24 cellular contexts compared by ENCODE assay signal in genomic region chr2:239553376-239554000, GRCh38.
"Had no signal": no experiment of that assay in that cellular context is flagged by ENCODE, and none has a peak within 500 bp of the region (broad histone marks: within the 10 kb centered on the region; RNA-seq: fewer than 3 reads in every experiment).

No MANE protein-coding gene starts in this region.

- H3K36me3 Mint-ChIP-seq: activated naive CD8-positive, alpha-beta T cell treated with anti-CD3 and anti-CD28 coated beads for 36 hours; memory B cell; type B pancreatic cell had no signal

- H3K4me3 ChIP-seq: colonic mucosa, dorsolateral prefrontal cortex, esophagus squamous epithelium, gastrocnemius medialis, heart left ventricle, SJSA1, smooth muscle cell, thoracic aorta had no signal

- H3K36me3 ChIP-seq: colonic mucosa, esophagus squamous epithelium, gastrocnemius medialis, heart left ventricle, SJSA1, thoracic aorta had no signal

- H3K27me3 Mint-ChIP-seq: central memory CD8-positive, alpha-beta T cell had no signal

- H3K4me3 Mint-ChIP-seq: activated CD4-positive, alpha-beta T cell treated with anti-CD3 and anti-CD28 coated beads, Interleukin-2, amount 10 ng/mL, durations not matched to agents 7 days and 5 days; activated naive CD8-positive, alpha-beta T cell treated with anti-CD3 and anti-CD28 coated beads for 36 hours; central memory CD8-positive, alpha-beta T cell; effector memory CD8-positive, alpha-beta T cell; memory B cell; type B pancreatic cell had no signal

- H3K27ac Mint-ChIP-seq: activated CD4-positive, alpha-beta T cell treated with anti-CD3 and anti-CD28 coated beads, Interleukin-2, amount 10 ng/mL, durations not matched to agents 7 days and 5 days; activated naive CD8-positive, alpha-beta T cell treated with anti-CD3 and anti-CD28 coated beads for 36 hours; activated T-helper 2 cell treated with anti-CD3 and anti-CD28 coated beads, Interferon-gamma antibody, Interleukin-2, Interleukin-4, amounts not matched to agents 10 μg/mL and 5 μg/mL and 100 μg/mL, durations not matched to agents 14 hours and 24 hours and 36 hours; memory B cell; type B pancreatic cell had no signal

- H3K27me3 ChIP-seq: colonic mucosa, gastrocnemius medialis had no signal

- H3K4me1 ChIP-seq: colonic mucosa, gastrocnemius medialis, heart left ventricle, SJSA1 had no signal

- ATAC-seq: effector memory CD8-positive, alpha-beta T cell; gastrocnemius medialis; heart left ventricle; left cardiac atrium; sciatic nerve had no signal

- H3K9me3 ChIP-seq: colonic mucosa, esophagus squamous epithelium, gastrocnemius medialis, heart left ventricle, SJSA1, thoracic aorta had no signal

- DNase-seq: activated CD4-positive, alpha-beta T cell treated with anti-CD3 and anti-CD28 coated beads, Interleukin-2, amount 10 ng/mL, durations not matched to agents 7 days and 5 days; activated CD4-positive, CD25-positive, alpha-beta regulatory T cell; activated naive CD8-positive, alpha-beta T cell treated with anti-CD3 and anti-CD28 coated beads for 36 hours; activated T-cell treated with anti-CD3 and anti-CD28 coated beads, Interleukin-2, amount 50 U/mL, for 1 hour; colonic mucosa; dorsolateral prefrontal cortex; effector memory CD8-positive, alpha-beta T cell; esophagus squamous epithelium; gastrocnemius medialis; left cardiac atrium; occipital lobe; stimulated activated CD4-positive, alpha-beta T cell treated with anti-CD3 and anti-CD28 coated beads, Interleukin-2, amount 100 ng/mL, for 48 hours; stimulated activated naive CD4-positive, alpha-beta T cell treated with Interleukin-2 at 50 U/mL for 16 hours; T-helper 1 cell; T-helper 9 cell had no signal

- H3K27ac ChIP-seq: colonic mucosa, gastrocnemius medialis, heart left ventricle, SJSA1, thoracic aorta had no signal

- H3K4me2 ChIP-seq: smooth muscle cell had no signal

- H3K9me3 Mint-ChIP-seq: activated CD4-positive, alpha-beta T cell treated with anti-CD3 and anti-CD28 coated beads, Interleukin-2, amount 10 ng/mL, durations not matched to agents 7 days and 5 days; activated T-helper 2 cell treated with anti-CD3 and anti-CD28 coated beads, Interferon-gamma antibody, Interleukin-2, Interleukin-4, amounts not matched to agents 10 μg/mL and 5 μg/mL and 100 μg/mL, durations not matched to agents 14 hours and 24 hours and 36 hours; central memory CD8-positive, alpha-beta T cell; effector memory CD8-positive, alpha-beta T cell; memory B cell; type B pancreatic cell had no signal

- H3K4me1 Mint-ChIP-seq: memory B cell had no signal
